ENCODE assay signal across 1 cellular context in genomic region chr14:65821224-65821753, GRCh38.
TF ChIP-seq lines count a peak whose summit lies in the region.

No MANE protein-coding gene starts in this region.

TF ChIP-seq in WTC11, 78 proteins besides CTCF, POLR2A, EP300 and RAD21 (continued from another document):
- no peak for TF ChIP-seq USF2 (CRISPR knock-in tag; IDR thresholded peaks at IDR 0.05)
- TF ChIP-seq RELA (CRISPR knock-in tag; IDR thresholded peaks at IDR 0.05; ENCODE audit: borderline replicate concordance) = no peak
- TF ChIP-seq NFYB (CRISPR knock-in tag; conservative IDR thresholded peaks at IDR 0.05; ENCODE audit: low read depth) = no peak
- TF ChIP-seq GABPB1 (CRISPR knock-in tag; IDR thresholded peaks at IDR 0.05) = no peak
- TF ChIP-seq CREM (CRISPR knock-in tag; IDR thresholded peaks at IDR 0.05) = no peak
- TF ChIP-seq NR3C1 (CRISPR knock-in tag; conservative IDR thresholded peaks at IDR 0.05; ENCODE audit: low read depth) = no peak
- TF ChIP-seq AFF4 (CRISPR knock-in tag; IDR thresholded peaks at IDR 0.05; ENCODE audit: borderline replicate concordance) = no peak
- no peak for TF ChIP-seq TCF7 (CRISPR knock-in tag; IDR thresholded peaks at IDR 0.05; ENCODE audit: low read depth)
- TF ChIP-seq PRRX2 (CRISPR knock-in tag; IDR thresholded peaks at IDR 0.05) = no peak
- no peak for TF ChIP-seq ZBTB43 (CRISPR knock-in tag; IDR thresholded peaks at IDR 0.05)
- no peak for TF ChIP-seq ZNF232 (CRISPR knock-in tag; IDR thresholded peaks at IDR 0.05)
